ENCODE assay signal across 11 cellular contexts in the genomic region with DNA sequence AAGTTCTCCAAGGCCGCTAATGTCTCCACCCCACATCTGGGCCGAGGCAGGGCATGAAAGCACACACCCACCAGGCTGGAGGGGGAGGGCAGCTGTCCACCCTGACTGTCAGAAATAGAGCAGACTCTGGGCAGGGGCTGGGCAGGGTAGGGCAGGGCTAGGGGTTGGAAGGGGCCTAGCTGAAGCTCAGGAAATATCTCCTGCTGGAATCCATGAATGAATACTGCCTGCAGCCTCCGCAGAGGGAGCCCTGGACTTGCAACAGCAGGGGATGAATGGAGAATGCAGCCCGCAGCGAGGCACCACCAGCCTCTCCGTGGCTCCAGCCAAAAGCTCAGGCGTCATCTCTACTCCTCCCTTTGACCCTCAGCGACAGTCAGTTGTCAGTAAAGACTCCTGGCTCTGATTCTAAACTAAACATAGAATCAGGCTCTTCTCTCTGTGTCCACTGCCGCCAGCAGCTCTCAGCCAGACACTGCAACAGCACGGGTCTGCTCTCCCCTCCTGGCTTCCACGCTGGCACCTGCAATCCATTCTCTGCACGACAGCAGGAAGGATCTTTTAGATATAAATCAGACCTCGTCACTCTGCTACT. TPM values are rescaled to one million over a fixed set of nuclear protein-coding genes. Genes with fewer than 3 reads are reported as not detected.
DNase-seq lines count a peak whose midpoint lies in the region; ATAC-seq and TF ChIP-seq lines count a peak whose summit lies in the region.
"Had no signal": no experiment of that assay in that cellular context is flagged by ENCODE, and none has a peak within 500 bp of the region (broad histone marks: within the 10 kb centered on the region; RNA-seq: fewer than 3 reads in every experiment).

No MANE protein-coding gene starts in this region.

- H3K4me3 ChIP-seq in dorsolateral prefrontal cortex = peak overlapping the region in 11 of 59 donors; percentile 2 to 62 (median 13)

- peaks cover 0 to 49% (median 6%) of the 10 kb centered on the region in 45 donors for H3K27me3 ChIP-seq in dorsolateral prefrontal cortex
- peaks cover 5% of the 10 kb centered on the region for H3K27me3 ChIP-seq in layer of hippocampus (ENCODE audit: control insufficient read depth, insufficient read depth, low read length)
- H3K27me3 ChIP-seq: testis had no signal

- DNase-seq in NCI-H2171 treated with DMSO at 0.1 percent for 48 hours (lab: John Stamatoyannopoulos, UW) = peak; percentile 22
- peak; percentile 17 to 81 (median 69) for DNase-seq in dorsolateral prefrontal cortex
- DNase-seq in sciatic nerve (ENCODE audit: low spot score) = no peak
- DNase-seq in activated CD4-positive, CD25-positive, alpha-beta regulatory T cell (lab: John Stamatoyannopoulos, UW) = no peak
- no peak for DNase-seq in stimulated activated CD4-positive, alpha-beta T cell treated with anti-CD3 and anti-CD28 coated beads, Interleukin-2, amount 100 ng/mL, for 24 hours
- DNase-seq: activated effector memory CD4-positive, alpha-beta T cell treated with Interleukin-2 at 50 U/mL for 16 hours; DMS53; NCI-H1930; testis had no signal

- intact Hi-C loops in dorsolateral prefrontal cortex (cut with DNase I) = no loop called here
- intact Hi-C loops in sciatic nerve (cut with DNase I) = no loop called here

- peak in 30 of 56 donors; percentile 8 to 68 (median 32) for TF ChIP-seq CTCF in dorsolateral prefrontal cortex (IDR thresholded peaks at IDR 0.05 in 54 of 56, conservative IDR thresholded peaks at IDR 0.05 in 2 of 56; ENCODE audit: low read depth in 1 of 56, partially characterized antibody in 56 of 56)

- H3K27ac ChIP-seq in dorsolateral prefrontal cortex (peak overlapping the region in 50 of 59 donors; percentile 1 to 85 (median 62)), layer of hippocampus (ENCODE audit: low read depth, low read length) (peak overlapping the region; percentile 52)
- H3K27ac ChIP-seq: testis had no signal

- peak; percentile 66 for ATAC-seq in sciatic nerve
- no peak for ATAC-seq in GM21786 (IDR thresholded peaks at IDR 0.05; ENCODE audit: unreplicated experiment)

RNA-seq across cellular contexts. Expression of a gene that starts 23.9 kb away (rescaled TPM):
- total RNA-seq in dorsolateral prefrontal cortex (10 to 100 TPM in 16 of 120 experiments, 1 to 10 TPM in 103, under 1 TPM in 1; 0.63 to 36.0 (median 4.1) TPM), sciatic nerve (291 TPM)

RNA-seq across cellular contexts. Expression of a gene that starts 56.5 kb away (rescaled TPM):
- total RNA-seq in dorsolateral prefrontal cortex = 100 to 1,000 TPM in 23 of 120 experiments, 10 to 100 TPM in 97; 64.2 to 118 (median 89.1) TPM
- 93.5 TPM for total RNA-seq in sciatic nerve

Comparison
In these comparisons a context has a peak if more than half of its experiments do, and no peak if none do; other contexts are left out.
1. DNase-seq: peak in NCI-H2171 treated with DMSO at 0.1 percent for 48 hours (single experiment) and dorsolateral prefrontal cortex (10 of 10); none in sciatic nerve (single experiment), activated CD4-positive, CD25-positive, alpha-beta regulatory T cell (0 of 4) and stimulated activated CD4-positive, alpha-beta T cell treated with anti-CD3 and anti-CD28 coated beads, Interleukin-2, amount 100 ng/mL, for 24 hours (0 of 2).